1 cellular context compared by ENCODE assay signal in genomic region chr12:124548854-124549378, GRCh38.
TF ChIP-seq lines count a peak whose summit lies in the region.

No MANE protein-coding gene starts in this region.

TF ChIP-seq in GM23338, 12 proteins besides CTCF, POLR2A, EP300 and RAD21 (continued from another document):
- TF ChIP-seq ETS1 (IDR thresholded peaks at IDR 0.05) (no peak), POLR2AphosphoS5 (IDR thresholded peaks at IDR 0.05; ENCODE audit: low read depth) (no peak), ZNF462 (CRISPR knock-in tag; IDR thresholded peaks at IDR 0.05) (no peak), EZH2 (IDR thresholded peaks at IDR 0.05; ENCODE audit: low read depth, unreplicated experiment) (no peak)
